8 cellular contexts compared by ENCODE assay signal in genomic region chr1:161530671-161531609, GRCh38. TPM values are rescaled to one million over a fixed set of nuclear protein-coding genes. Genes with fewer than 3 reads are reported as not detected.
DNase-seq lines count a peak whose midpoint lies in the region; ATAC-seq and TF ChIP-seq lines count a peak whose summit lies in the region.
"Not testable (repeated sequence)": the region's sequence is repeated elsewhere in the genome, so short reads cannot be mapped to it uniquely, and the experiment has no call there.

No MANE protein-coding gene starts in this region.

- not testable (repeated sequence) for H3K4ac ChIP-seq in mesenchymal stem cell (ENCODE audit: low read depth in 1 of 2, low read length in 2 of 2)

- H3K9me3 Mint-ChIP-seq in endodermal cell: not testable (repeated sequence)

- peaks cover 11% of the 10 kb centered on the region for H3K4me1 ChIP-seq in HUES48 (ENCODE audit: control insufficient read depth, insufficient read depth, low read length)
- H3K4me1 ChIP-seq in NT2/D1 (ENCODE audit: insufficient read depth, insufficient read length); endodermal cell (ENCODE audit: control insufficient read depth, insufficient read depth, low read length); mesenchymal stem cell (ENCODE audit: control insufficient read depth, insufficient read depth, low read depth, low read length): not testable (repeated sequence)

- not testable (repeated sequence) for H2BK12ac ChIP-seq in mesenchymal stem cell (ENCODE audit: low read length in 2 of 2)

- H3K9ac ChIP-seq in HUES48 (ENCODE audit: low read depth, low read length) (peak overlapping the region; percentile 75), NT2/D1 (ENCODE audit: insufficient read length, low read depth) (peak overlapping the region; percentile 79), endodermal cell (ENCODE audit: extremely low read depth, low read length, poor library complexity, severe bottlenecking) (peak overlapping the region; percentile 34), mesenchymal stem cell (ENCODE audit: low read length) (peak overlapping the region; percentile 90)

- TF ChIP-seq CTCF in endodermal cell (conservative IDR thresholded peaks at IDR 0.05): not testable (repeated sequence)

- H2BK5ac ChIP-seq in mesenchymal stem cell (ENCODE audit: low read depth, low read length, poor library complexity, severe bottlenecking): not testable (repeated sequence)

- peak overlapping the region; percentile 98 for H3K4me3 ChIP-seq in HUES48 (ENCODE audit: low read depth, low read length)
- peak overlapping the region; percentile 73 for H3K4me3 ChIP-seq in NT2/D1 (ENCODE audit: insufficient read length, low read depth)
- H3K4me3 ChIP-seq in endodermal cell (ENCODE audit: low read length): peak overlapping the region; percentile 92
- peak overlapping the region; percentile 61 to 80 for H3K4me3 ChIP-seq in mesenchymal stem cell (ENCODE audit: insufficient read depth in 1 of 2, low read depth in 1 of 2, low read length in 2 of 2)

- H2BK15ac ChIP-seq in mesenchymal stem cell (ENCODE audit: low read depth, poor library complexity, severe bottlenecking): peak overlapping the region; percentile 44

- H3K27ac ChIP-seq in HUES48 (ENCODE audit: low read depth, low read length): peak overlapping the region; percentile 73
- H3K27ac ChIP-seq in endodermal cell (ENCODE audit: low read depth, low read length): peak overlapping the region; percentile 57
- H3K27ac ChIP-seq in mesenchymal stem cell (ENCODE audit: low read length, poor library complexity, severe bottlenecking): peak overlapping the region; percentile 69

- DNase-seq in CMK (ENCODE audit: low read depth) (peak; percentile 90), NT2/D1 (ENCODE audit: low read depth, low spot score) (peak; percentile 88), endodermal cell (peak; percentile 95), mesenchymal stem cell (peak; percentile 97)
- peak; percentile 98 for DNase-seq in activated CD8-positive, alpha-beta memory T cell treated with anti-CD3 and anti-CD28 coated beads, Interleukin-2, amount 50 U/mL, for 24 hours (ENCODE audit: extremely low read depth)
- peak; percentile 90 for DNase-seq in stimulated activated CD8-positive, alpha-beta memory T cell treated with anti-CD3 and anti-CD28 coated beads, Interleukin-12 subunit alpha, Interleukin-12 subunit beta, amount 100 ng/mL, for 1 hour (ENCODE audit: low read depth)

- not testable (repeated sequence) for H3K9me3 ChIP-seq in HUES48 (ENCODE audit: control insufficient read depth, insufficient read depth, low read length); NT2/D1 (ENCODE audit: insufficient read depth, low read length); endodermal cell (ENCODE audit: control insufficient read depth, low read length); mesenchymal stem cell (ENCODE audit: control insufficient read depth, low read length)

- H3K4me1 Mint-ChIP-seq in endodermal cell: peaks cover 12% of the 10 kb centered on the region

- not testable (repeated sequence) for H4K91ac ChIP-seq in mesenchymal stem cell (ENCODE audit: low read length)

- peaks cover 49% of the 10 kb centered on the region for H3K27me3 Mint-ChIP-seq in endodermal cell (ENCODE audit: insufficient read depth)

- H3K36me3 ChIP-seq in HUES48 (ENCODE audit: control insufficient read depth, insufficient read depth, low read length); NT2/D1 (ENCODE audit: insufficient read depth, insufficient read length, low read length); endodermal cell (ENCODE audit: control insufficient read depth, insufficient read depth, low read length); mesenchymal stem cell (ENCODE audit: control insufficient read depth in 1 of 2, insufficient read depth in 2 of 2, low read depth in 1 of 2, low read length in 2 of 2): not testable (repeated sequence)

- ATAC-seq in GM21447 (IDR thresholded peaks at IDR 0.05; ENCODE audit: unreplicated experiment): peak; percentile 64

- H3K18ac ChIP-seq in mesenchymal stem cell (ENCODE audit: low read depth in 1 of 2, low read length in 2 of 2): peak overlapping the region in 1 of 2 experiments; percentile 8

- not testable (repeated sequence) for H4K8ac ChIP-seq in mesenchymal stem cell (ENCODE audit: low read length)

- H2BK120ac ChIP-seq in mesenchymal stem cell (ENCODE audit: low read depth, low read length): not testable (repeated sequence)

- H3K36me3 Mint-ChIP-seq in endodermal cell (ENCODE audit: low read depth): not testable (repeated sequence)

- peak overlapping the region; percentile 89 for H3K4me3 Mint-ChIP-seq in endodermal cell

- H3K4me2 ChIP-seq in mesenchymal stem cell (ENCODE audit: low read length, poor library complexity, severe bottlenecking): peak overlapping the region; percentile 46

- not testable (repeated sequence) for H3K23ac ChIP-seq in mesenchymal stem cell (ENCODE audit: low read length in 2 of 2)

- peak overlapping the region; percentile 72 for H3K27ac Mint-ChIP-seq in endodermal cell

- peaks cover 18% of the 10 kb centered on the region for H3K27me3 ChIP-seq in HUES48 (ENCODE audit: control insufficient read depth, insufficient read depth, low read length)
- peaks cover 10% of the 10 kb centered on the region for H3K27me3 ChIP-seq in NT2/D1 (ENCODE audit: insufficient read depth, insufficient read length)
- peaks cover 24% of the 10 kb centered on the region for H3K27me3 ChIP-seq in endodermal cell (ENCODE audit: control insufficient read depth, insufficient read depth, low read length, poor library complexity, severe bottlenecking)
- H3K27me3 ChIP-seq in mesenchymal stem cell (ENCODE audit: control insufficient read depth in 1 of 2, insufficient read depth in 1 of 2, low read length in 2 of 2): not testable (repeated sequence)

- H3K79me1 ChIP-seq in mesenchymal stem cell (replicated peaks; ENCODE audit: low read length, poor library complexity, severe bottlenecking): not testable (repeated sequence)

- not testable (repeated sequence) for H3K14ac ChIP-seq in mesenchymal stem cell (ENCODE audit: low read length in 2 of 2)

- H2AFZ ChIP-seq in mesenchymal stem cell (ENCODE audit: low read depth, low read length): not testable (repeated sequence)

- H2AK5ac ChIP-seq in mesenchymal stem cell (ENCODE audit: low read length, severe bottlenecking): not testable (repeated sequence)

- 0 to 1% methylated on average over 25 to 51 of the region's 56 CpGs for WGBS in endodermal cell (ENCODE audit: insufficient coverage in 1 of 2, insufficient read length in 1 of 2), 2 experiments
- WGBS in mesenchymal stem cell: 0% methylated on average over 39 of the region's 56 CpGs

RNA-seq across cellular contexts. Expression of gene HSPA6, which starts 6.6 kb away (rescaled TPM):
- total RNA-seq in endodermal cell: not detected
- polyA plus RNA-seq in endodermal cell (2013, experiment 1 of 2): 0.68 TPM
- 0.83 TPM for polyA plus RNA-seq in endodermal cell (2013, experiment 2 of 2)
- polyA plus RNA-seq in mesenchymal stem cell (2013, experiment 1 of 2): 0.14 TPM
- 0.18 TPM for polyA plus RNA-seq in mesenchymal stem cell (2013, experiment 2 of 2)

RNA-seq across cellular contexts. Expression of gene FCGR3A, which starts 18.7 kb away (rescaled TPM):
- total RNA-seq in endodermal cell: not detected
- polyA plus RNA-seq in endodermal cell (2013, experiment 1 of 2): not detected
- polyA plus RNA-seq in endodermal cell (2013, experiment 2 of 2): not detected
- polyA plus RNA-seq in mesenchymal stem cell (2013, experiment 1 of 2): not detected
- polyA plus RNA-seq in mesenchymal stem cell (2013, experiment 2 of 2): not detected

RNA-seq across cellular contexts. Expression of gene FCGR2A, which starts 25.7 kb away (rescaled TPM):
- total RNA-seq in endodermal cell: not detected
- 0.32 TPM for polyA plus RNA-seq in endodermal cell (2013, experiment 1 of 2)
- polyA plus RNA-seq in endodermal cell (2013, experiment 2 of 2): 0.66 TPM
- 5.1 TPM for polyA plus RNA-seq in mesenchymal stem cell (2013, experiment 1 of 2)
- polyA plus RNA-seq in mesenchymal stem cell (2013, experiment 2 of 2): 4.4 TPM

Comparison
In these comparisons a context has a peak if more than half of its experiments do, and no peak if none do; other contexts are left out.
1. Peak in every context shown above with its lines: DNase-seq, ATAC-seq, H3K4me3 ChIP-seq and H3K27ac ChIP-seq.
2. H3K9ac ChIP-seq: peak in every context shown above with its lines; median percentile 90 in mesenchymal stem cell; 79 in NT2/D1; 75 in HUES48; 34 in endodermal cell.